In the genomic region with DNA sequence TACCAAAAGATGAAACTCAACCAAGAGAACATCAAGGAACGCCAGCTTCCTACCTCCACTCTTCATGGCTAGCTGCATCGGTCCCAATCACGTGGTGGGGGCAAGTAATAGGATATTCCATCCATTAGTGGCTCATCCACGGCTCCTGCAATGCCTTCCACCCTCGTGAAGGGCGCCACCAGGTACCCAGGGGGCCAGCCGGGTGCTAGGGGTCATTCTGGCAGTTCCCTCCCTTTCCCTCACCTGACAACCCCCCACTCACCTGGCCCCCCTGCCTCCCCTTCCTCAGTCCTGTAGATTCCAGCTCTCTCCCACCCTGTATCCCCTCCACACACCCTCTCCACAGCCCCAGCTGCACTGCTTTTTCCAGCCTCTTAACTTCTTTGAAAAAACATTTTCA, we compare ENCODE assay signal across 25 cellular contexts.
"Had no signal": no experiment of that assay in that cellular context is flagged by ENCODE, and none has a peak within 500 bp of the region (broad histone marks: within the 10 kb centered on the region; RNA-seq: fewer than 3 reads in every experiment).

No MANE protein-coding gene starts in this region.

- DNase-seq: naive B cell; naive thymus-derived CD8-positive, alpha-beta T cell; nephron progenitor cell; occipital lobe; pancreas; psoas muscle; right cardiac atrium; right lobe of liver; sigmoid colon; small intestine; stimulated activated CD4-positive, alpha-beta T cell treated with anti-CD3 and anti-CD28 coated beads, Interleukin-12 subunit alpha, Interleukin-12 subunit beta, amount 100 ng/mL, for 4 hours; stimulated activated CD4-positive, alpha-beta T cell treated with anti-CD3 and anti-CD28 coated beads, Interleukin-1b, Interleukin-23, amount 100 ng/mL, for 48 hours; stimulated activated CD4-positive, alpha-beta T cell treated with anti-CD3 and anti-CD28 coated beads, Interleukin-4, amount 100 ng/mL, for 1 hour; stimulated activated CD4-positive, alpha-beta T cell treated with anti-CD3 and anti-CD28 coated beads, Interleukin-4, amount 100 ng/mL, for 4 hours; stimulated activated CD8-positive, alpha-beta memory T cell treated with anti-CD3 and anti-CD28 coated beads, Interleukin-4, amount 100 ng/mL, for 48 hours; stimulated activated naive CD4-positive, alpha-beta T cell; stomach; thyroid gland; trophoblast cell; upper lobe of left lung; uterus had no signal

- ATAC-seq: naive thymus-derived CD8-positive, alpha-beta T cell; natural killer cell treated with Interleukin-12 subunit alpha and Interleukin-12 subunit beta and Interleukin-15 and Interleukin-18, amount 100 ng/mL, for 72 hours; pancreas; psoas muscle; stimulated activated memory B cell treated with anti-CD40 and anti-IgM and Interleukin-4, amounts not matched to agents 10 μg/mL and 1 μg/mL and 100 μg/mL, for 72 hours had no signal

- H3K4me1 ChIP-seq: pancreas, psoas muscle, right lobe of liver, sigmoid colon, stomach, thyroid gland, tibial nerve, upper lobe of left lung, uterus had no signal

- H3K36me3 ChIP-seq: pancreas, right lobe of liver, sigmoid colon, stomach, thoracic aorta, thyroid gland, tibial nerve, upper lobe of left lung, uterus had no signal

- H3K4me3 ChIP-seq: pancreas, psoas muscle, right lobe of liver, sigmoid colon, stomach, thoracic aorta, thyroid gland, tibial nerve, upper lobe of left lung, uterus had no signal

- H3K9me3 ChIP-seq: pancreas, psoas muscle, right lobe of liver, sigmoid colon, stomach, thoracic aorta, thyroid gland, tibial nerve, upper lobe of left lung, uterus had no signal

- H3K27ac ChIP-seq: pancreas, psoas muscle, right lobe of liver, sigmoid colon, stomach, thoracic aorta, thyroid gland, tibial nerve, upper lobe of left lung, uterus had no signal

- H3K27me3 ChIP-seq: pancreas, right lobe of liver, sigmoid colon, thyroid gland, tibial nerve, upper lobe of left lung, uterus had no signal
